ENCODE assay signal across 11 cellular contexts in the genomic region with DNA sequence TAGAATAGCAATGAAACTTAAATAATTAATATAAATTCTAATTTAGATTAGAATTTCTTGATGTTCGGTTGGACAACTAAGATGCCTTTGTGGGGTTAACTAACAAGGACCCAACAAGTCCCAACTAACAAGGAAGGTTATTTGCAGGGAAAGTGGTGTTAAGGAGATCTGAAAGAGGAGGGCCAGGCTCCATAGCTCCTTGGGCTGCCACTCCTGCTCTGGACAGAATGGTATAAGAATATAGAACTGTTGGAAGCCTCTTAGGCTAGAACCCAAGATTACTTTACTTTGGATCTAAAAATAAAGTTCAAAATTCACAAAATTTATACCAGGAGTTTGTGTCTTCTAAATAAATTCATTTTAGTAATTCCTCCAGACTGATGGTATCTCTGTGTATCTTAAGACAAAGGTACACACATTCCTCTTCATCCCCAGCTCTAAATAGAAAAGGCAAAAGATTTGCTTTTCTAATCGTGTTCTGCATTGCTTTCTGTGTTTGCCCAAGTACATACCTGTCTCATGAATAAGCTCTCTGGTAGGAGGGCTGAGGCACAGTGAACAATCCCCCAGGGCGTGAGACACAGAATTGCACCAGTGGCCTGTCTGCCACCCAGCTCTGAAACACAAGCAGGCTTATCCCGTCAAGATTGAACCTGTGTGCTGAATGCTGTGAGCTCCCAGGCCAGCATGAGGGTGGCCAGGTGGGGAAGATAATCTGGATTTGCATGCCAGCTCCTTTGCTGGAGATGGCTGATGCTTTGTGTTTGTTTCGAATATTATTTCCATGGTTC.
A peak's percentile ranks its signal among the peaks of the same experiment; 100 is the strongest.
DNase-seq lines count a peak whose midpoint lies in the region; TF ChIP-seq lines count a peak whose summit lies in the region.
"Had no signal": no experiment of that assay in that cellular context is flagged by ENCODE, and none has a peak within 500 bp of the region (broad histone marks: within the 10 kb centered on the region; RNA-seq: fewer than 3 reads in every experiment).

No MANE protein-coding gene starts in this region.

- no peaks in the 10 kb centered on the region for H3K9me3 ChIP-seq in WERI-Rb-1 (ENCODE audit: severe bottlenecking)
- no peaks in the 10 kb centered on the region for H3K9me3 ChIP-seq in tibial artery
- H3K9me3 ChIP-seq in stomach, result no peaks in the 10 kb centered on the region

- no peak for TF ChIP-seq EP300 in stomach (IDR thresholded peaks at IDR 0.05)

- WGBS in stomach, 5 donors, result 43 to 62% (median 47%) methylated on average over 5 of the region's 5 CpGs

- H3K27ac ChIP-seq in WERI-Rb-1, result peak overlapping the region; percentile 56
- H3K27ac ChIP-seq in tibial artery, result peak overlapping the region; percentile 55 to 67
- no peak overlapping the region for H3K27ac ChIP-seq in stomach

- TF ChIP-seq CTCF in WERI-Rb-1 (IDR thresholded peaks at IDR 0.05; ENCODE audit: low read depth, low read length) (peak; percentile 17; the same call in 1 of the 2 replicates), tibial artery (IDR thresholded peaks at IDR 0.05) (peak in 1 of 2 experiments; percentile 13), GM13976 (IDR thresholded peaks at IDR 0.05; ENCODE audit: borderline replicate concordance, control extremely low read depth, extremely low read depth, insufficient read depth, missing control alignments) (no peak), stomach (IDR thresholded peaks at IDR 0.05) (no peak)

- H3K4me3 ChIP-seq in WERI-Rb-1 (ENCODE audit: low read depth, low read length) (no peak overlapping the region), tibial artery (no peak overlapping the region), stomach (no peak overlapping the region)

- intact Hi-C loops in tibial artery (cut with DNase I; ENCODE audit: low total_unique reads), result no loop called here
- intact Hi-C loops in stomach (cut with DNase I; ENCODE audit: low total_unique reads), result no loop called here

- H3K36me3 ChIP-seq in WERI-Rb-1 (no peaks in the 10 kb centered on the region), tibial artery (no peaks in the 10 kb centered on the region), stomach (no peaks in the 10 kb centered on the region)

- H3K27me3 ChIP-seq in WERI-Rb-1 (ENCODE audit: insufficient read depth, low read depth, severe bottlenecking) (no peaks in the 10 kb centered on the region), tibial artery (no peaks in the 10 kb centered on the region), stomach (no peaks in the 10 kb centered on the region)

- TF ChIP-seq POLR2A in stomach (IDR thresholded peaks at IDR 0.05), result no peak

- DNase-seq in NCI-H2171 treated with DMSO at 0.1 percent for 48 hours (lab: John Stamatoyannopoulos, UW), result peak; percentile 13
- DNase-seq in NCI-H2171 (lab: John Stamatoyannopoulos, UW), result no peak
- DNase-seq in WERI-Rb-1, result peak; percentile 86
- peak; percentile 95 for DNase-seq in glomerular visceral epithelial cell (ENCODE audit: extremely low spot score)
- DNase-seq in tibial artery, result peak; percentile 49 to 83
- no peak for DNase-seq in GM13976 (ENCODE audit: low spot score)
- no peak for DNase-seq in stomach
- DNase-seq in C1 segment of cervical spinal cord (lab: John Stamatoyannopoulos, UW), result no peak
- DNase-seq: activated effector memory CD4-positive, alpha-beta T cell treated with anti-CD3 and anti-CD28 coated beads, Interleukin-2, amount 50 U/mL, for 16 hours; naive B cell; NCI-H1092 had no signal

- in situ Hi-C loops in GM13976 (cut with MboI; ENCODE audit: low sequenced_read_pairs, unreplicated experiment), result no loop called here

- H3K4me1 ChIP-seq in tibial artery, result peaks cover 0 to 41% (median 9%) of the 10 kb centered on the region in 4 donors
- peaks cover 7 to 27% (median 13%) of the 10 kb centered on the region in 4 donors for H3K4me1 ChIP-seq in stomach

Comparison
In these comparisons a context has a peak if more than half of its experiments do, and no peak if none do; other contexts are left out.
1. DNase-seq: peak in NCI-H2171 treated with DMSO at 0.1 percent for 48 hours (single experiment), WERI-Rb-1 (single experiment), glomerular visceral epithelial cell (single experiment) and tibial artery (2 of 2); none in NCI-H2171 (single experiment), GM13976 (single experiment), stomach (single experiment) and C1 segment of cervical spinal cord (0 of 14).
2. H3K27ac ChIP-seq: peak in WERI-Rb-1 (single experiment) and tibial artery (2 of 2); none in stomach (0 of 5).